Comparison of ENCODE assay signal across 1 cellular context in genomic region chr3:127016461-127016860, GRCh38.
TF ChIP-seq lines count a peak whose summit lies in the region.

No MANE protein-coding gene starts in this region.

TF ChIP-seq in IMR-90, 13 proteins besides CTCF, POLR2A, EP300 and RAD21:
- TF ChIP-seq, protein P1, sequence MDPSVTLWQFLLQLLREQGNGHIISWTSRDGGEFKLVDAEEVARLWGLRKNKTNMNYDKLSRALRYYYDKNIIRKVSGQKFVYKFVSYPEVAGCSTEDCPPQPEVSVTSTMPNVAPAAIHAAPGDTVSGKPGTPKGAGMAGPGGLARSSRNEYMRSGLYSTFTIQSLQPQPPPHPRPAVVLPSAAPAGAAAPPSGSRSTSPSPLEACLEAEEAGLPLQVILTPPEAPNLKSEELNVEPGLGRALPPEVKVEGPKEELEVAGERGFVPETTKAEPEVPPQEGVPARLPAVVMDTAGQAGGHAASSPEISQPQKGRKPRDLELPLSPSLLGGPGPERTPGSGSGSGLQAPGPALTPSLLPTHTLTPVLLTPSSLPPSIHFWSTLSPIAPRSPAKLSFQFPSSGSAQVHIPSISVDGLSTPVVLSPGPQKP (IDR thresholded peaks at IDR 0.05; ENCODE audit: borderline replicate concordance, low read depth, low read length), result no peak
- TF ChIP-seq RFX5 (IDR thresholded peaks at IDR 0.05; ENCODE audit: low read depth, low read length) (no peak), FOS (IDR thresholded peaks at IDR 0.05; ENCODE audit: low read depth, low read length) (no peak), MXI1 (IDR thresholded peaks at IDR 0.05; ENCODE audit: borderline replicate concordance, low read depth, low read length) (no peak), USF2 (IDR thresholded peaks at IDR 0.05; ENCODE audit: low read depth, low read length) (no peak), SMC3 (IDR thresholded peaks at IDR 0.05; ENCODE audit: low read depth, low read length) (no peak), BHLHE40 (IDR thresholded peaks at IDR 0.05; ENCODE audit: low read depth, low read length) (no peak), MAFK (IDR thresholded peaks at IDR 0.05; ENCODE audit: low read depth, low read length) (no peak), NFE2L2 (IDR thresholded peaks at IDR 0.05; ENCODE audit: low read depth, low read length) (no peak), CEBPB (IDR thresholded peaks at IDR 0.05; ENCODE audit: low read depth, low read length) (no peak), RCOR1 (IDR thresholded peaks at IDR 0.05; ENCODE audit: insufficient replicate concordance, low read length) (no peak), CHD1 (IDR thresholded peaks at IDR 0.05; ENCODE audit: low read depth, low read length) (no peak), MAZ (IDR thresholded peaks at IDR 0.05; ENCODE audit: borderline replicate concordance, low read depth, low read length) (no peak)
TF ChIP-seq in IMR-90: peak in this region for 0.
